1 cellular context compared by ENCODE assay signal in the genomic region with DNA sequence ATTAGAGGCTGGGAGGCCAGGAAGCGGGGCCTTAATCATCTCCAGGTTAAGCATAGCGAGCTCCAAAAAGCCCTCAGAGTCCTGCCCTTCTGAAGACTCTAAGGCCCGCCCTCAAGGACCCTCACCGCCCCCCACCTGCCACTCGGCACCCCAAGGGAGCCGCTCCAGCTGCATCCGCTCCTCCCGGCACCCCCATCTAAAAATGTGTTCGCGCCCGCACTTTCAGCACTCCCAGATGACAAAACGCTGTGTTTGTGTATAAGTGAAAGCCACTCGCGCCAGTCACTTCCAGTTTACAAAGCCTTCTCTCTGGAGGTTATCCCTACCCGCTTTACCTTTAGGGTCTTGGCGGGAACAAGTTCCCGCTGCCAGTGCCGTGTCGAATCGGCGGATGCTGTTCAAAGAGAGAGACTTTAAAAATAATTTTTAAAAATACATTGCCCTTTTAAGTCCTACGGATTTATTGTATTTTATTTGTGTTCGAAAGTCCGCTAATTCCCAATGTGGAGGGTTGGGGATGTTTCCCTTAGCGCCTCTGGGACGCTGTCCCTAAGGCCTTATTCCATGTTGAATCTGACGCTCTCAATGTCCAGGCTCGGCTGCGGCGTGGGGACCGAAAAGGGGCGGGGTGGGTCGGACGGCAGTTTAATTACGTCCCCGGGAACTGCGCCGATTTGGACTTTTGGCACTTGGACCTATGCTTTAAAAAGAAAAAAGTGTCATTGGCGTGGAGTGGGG.
TF ChIP-seq lines count a peak whose summit lies in the region.

Gene DCLRE1A (minus strand): TSS at position 64 of the 738 bp plus-strand sequence. CDS start 900 bp downstream, outside the sequence.
A gene with protein sequence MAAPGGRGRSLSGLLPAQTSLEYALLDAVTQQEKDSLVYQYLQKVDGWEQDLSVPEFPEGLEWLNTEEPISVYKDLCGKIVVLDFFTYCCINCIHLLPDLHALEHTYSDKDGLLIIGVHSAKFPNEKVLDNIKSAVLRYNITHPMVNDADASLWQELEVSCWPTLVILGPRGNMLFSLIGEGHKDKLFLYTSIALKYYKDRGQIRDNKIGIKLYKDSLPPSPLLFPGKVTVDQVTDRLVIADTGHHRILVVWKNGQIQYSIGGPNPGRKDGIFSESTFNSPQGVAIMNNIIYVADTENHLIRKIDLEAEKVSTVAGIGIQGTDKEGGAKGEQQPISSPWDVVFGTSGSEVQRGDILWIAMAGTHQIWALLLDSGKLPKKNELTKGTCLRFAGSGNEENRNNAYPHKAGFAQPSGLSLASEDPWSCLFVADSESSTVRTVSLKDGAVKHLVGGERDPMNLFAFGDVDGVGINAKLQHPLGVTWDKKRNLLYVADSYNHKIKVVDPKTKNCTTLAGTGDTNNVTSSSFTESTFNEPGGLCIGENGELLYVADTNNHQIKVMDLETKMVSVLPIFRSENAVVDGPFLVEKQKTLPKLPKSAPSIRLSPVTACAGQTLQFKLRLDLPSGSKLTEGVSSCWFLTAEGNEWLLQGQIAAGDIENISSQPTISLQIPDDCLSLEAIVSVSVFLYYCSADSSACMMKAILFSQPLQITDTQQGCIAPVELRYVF (plus strand): TSS at position 643 of the 738 bp plus-strand sequence. CDS start 212 bp downstream, outside the sequence.

TF ChIP-seq in HEK293, 187 proteins besides CTCF, POLR2A, EP300 and RAD21 (continued from another document and continues in another):
- TF ChIP-seq, protein P1, sequence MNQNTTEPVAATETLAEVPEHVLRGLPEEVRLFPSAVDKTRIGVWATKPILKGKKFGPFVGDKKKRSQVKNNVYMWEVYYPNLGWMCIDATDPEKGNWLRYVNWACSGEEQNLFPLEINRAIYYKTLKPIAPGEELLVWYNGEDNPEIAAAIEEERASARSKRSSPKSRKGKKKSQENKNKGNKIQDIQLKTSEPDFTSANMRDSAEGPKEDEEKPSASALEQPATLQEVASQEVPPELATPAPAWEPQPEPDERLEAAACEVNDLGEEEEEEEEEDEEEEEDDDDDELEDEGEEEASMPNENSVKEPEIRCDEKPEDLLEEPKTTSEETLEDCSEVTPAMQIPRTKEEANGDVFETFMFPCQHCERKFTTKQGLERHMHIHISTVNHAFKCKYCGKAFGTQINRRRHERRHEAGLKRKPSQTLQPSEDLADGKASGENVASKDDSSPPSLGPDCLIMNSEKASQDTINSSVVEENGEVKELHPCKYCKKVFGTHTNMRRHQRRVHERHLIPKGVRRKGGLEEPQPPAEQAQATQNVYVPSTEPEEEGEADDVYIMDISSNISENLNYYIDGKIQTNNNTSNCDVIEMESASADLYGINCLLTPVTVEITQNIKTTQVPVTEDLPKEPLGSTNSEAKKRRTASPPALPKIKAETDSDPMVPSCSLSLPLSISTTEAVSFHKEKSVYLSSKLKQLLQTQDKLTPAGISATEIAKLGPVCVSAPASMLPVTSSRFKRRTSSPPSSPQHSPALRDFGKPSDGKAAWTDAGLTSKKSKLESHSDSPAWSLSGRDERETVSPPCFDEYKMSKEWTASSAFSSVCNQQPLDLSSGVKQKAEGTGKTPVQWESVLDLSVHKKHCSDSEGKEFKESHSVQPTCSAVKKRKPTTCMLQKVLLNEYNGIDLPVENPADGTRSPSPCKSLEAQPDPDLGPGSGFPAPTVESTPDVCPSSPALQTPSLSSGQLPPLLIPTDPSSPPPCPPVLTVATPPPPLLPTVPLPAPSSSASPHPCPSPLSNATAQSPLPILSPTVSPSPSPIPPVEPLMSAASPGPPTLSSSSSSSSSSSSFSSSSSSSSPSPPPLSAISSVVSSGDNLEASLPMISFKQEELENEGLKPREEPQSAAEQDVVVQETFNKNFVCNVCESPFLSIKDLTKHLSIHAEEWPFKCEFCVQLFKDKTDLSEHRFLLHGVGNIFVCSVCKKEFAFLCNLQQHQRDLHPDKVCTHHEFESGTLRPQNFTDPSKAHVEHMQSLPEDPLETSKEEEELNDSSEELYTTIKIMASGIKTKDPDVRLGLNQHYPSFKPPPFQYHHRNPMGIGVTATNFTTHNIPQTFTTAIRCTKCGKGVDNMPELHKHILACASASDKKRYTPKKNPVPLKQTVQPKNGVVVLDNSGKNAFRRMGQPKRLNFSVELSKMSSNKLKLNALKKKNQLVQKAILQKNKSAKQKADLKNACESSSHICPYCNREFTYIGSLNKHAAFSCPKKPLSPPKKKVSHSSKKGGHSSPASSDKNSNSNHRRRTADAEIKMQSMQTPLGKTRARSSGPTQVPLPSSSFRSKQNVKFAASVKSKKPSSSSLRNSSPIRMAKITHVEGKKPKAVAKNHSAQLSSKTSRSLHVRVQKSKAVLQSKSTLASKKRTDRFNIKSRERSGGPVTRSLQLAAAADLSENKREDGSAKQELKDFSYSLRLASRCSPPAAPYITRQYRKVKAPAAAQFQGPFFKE (tag by site-specific recombination; IDR thresholded peaks at IDR 0.05; ENCODE audit: borderline replicate concordance): no peak
- no peak for TF ChIP-seq ZNF248 (tag by site-specific recombination; IDR thresholded peaks at IDR 0.05)
- no peak for TF ChIP-seq GLI2 (tag by site-specific recombination; IDR thresholded peaks at IDR 0.05; ENCODE audit: borderline replicate concordance, low read depth)
- no peak for TF ChIP-seq ZNF560 (tag by site-specific recombination; IDR thresholded peaks at IDR 0.05; ENCODE audit: borderline replicate concordance)
- no peak for TF ChIP-seq EGR2 (tag by site-specific recombination; IDR thresholded peaks at IDR 0.05; ENCODE audit: low read depth)
- 0 out of 2 replicates have a peak, but pooled peaks have one; percentile 64 for TF ChIP-seq ZSCAN23 (tag by site-specific recombination; IDR thresholded peaks at IDR 0.05)
- TF ChIP-seq ZNF416 (tag by site-specific recombination; IDR thresholded peaks at IDR 0.05): no peak
- TF ChIP-seq ZNF513 (tag by site-specific recombination; IDR thresholded peaks at IDR 0.05): 0 out of 2 replicates have a peak, but pooled peaks have one; percentile 19
- peak; percentile 22; the same call in 1 of the 2 replicates for TF ChIP-seq ZNF629 (tag by site-specific recombination; IDR thresholded peaks at IDR 0.05)
- peak; percentile 30; the same call in 1 of the 2 replicates for TF ChIP-seq MZF1 (tag by site-specific recombination; IDR thresholded peaks at IDR 0.05; ENCODE audit: borderline replicate concordance)
- TF ChIP-seq TCF7L2 (IDR thresholded peaks at IDR 0.05; ENCODE audit: borderline replicate concordance, low read depth, low read length): peak; percentile 27; the same call in 1 of the 2 replicates
- no peak for TF ChIP-seq ATF2 (tag by site-specific recombination; IDR thresholded peaks at IDR 0.05; ENCODE audit: low read depth)
- TF ChIP-seq ZNF23 (tag by site-specific recombination; IDR thresholded peaks at IDR 0.05; ENCODE audit: borderline replicate concordance): no peak
- TF ChIP-seq ZNF184 (tag by site-specific recombination; IDR thresholded peaks at IDR 0.05): no peak
- TF ChIP-seq ZBTB21 (tag by site-specific recombination; IDR thresholded peaks at IDR 0.05): 0 out of 2 replicates have a peak, but pooled peaks have one; percentile 20
- TF ChIP-seq ZSCAN30 (tag by site-specific recombination; IDR thresholded peaks at IDR 0.05): no peak; the same call in 1 of the 2 replicates
- TF ChIP-seq, protein P2, sequence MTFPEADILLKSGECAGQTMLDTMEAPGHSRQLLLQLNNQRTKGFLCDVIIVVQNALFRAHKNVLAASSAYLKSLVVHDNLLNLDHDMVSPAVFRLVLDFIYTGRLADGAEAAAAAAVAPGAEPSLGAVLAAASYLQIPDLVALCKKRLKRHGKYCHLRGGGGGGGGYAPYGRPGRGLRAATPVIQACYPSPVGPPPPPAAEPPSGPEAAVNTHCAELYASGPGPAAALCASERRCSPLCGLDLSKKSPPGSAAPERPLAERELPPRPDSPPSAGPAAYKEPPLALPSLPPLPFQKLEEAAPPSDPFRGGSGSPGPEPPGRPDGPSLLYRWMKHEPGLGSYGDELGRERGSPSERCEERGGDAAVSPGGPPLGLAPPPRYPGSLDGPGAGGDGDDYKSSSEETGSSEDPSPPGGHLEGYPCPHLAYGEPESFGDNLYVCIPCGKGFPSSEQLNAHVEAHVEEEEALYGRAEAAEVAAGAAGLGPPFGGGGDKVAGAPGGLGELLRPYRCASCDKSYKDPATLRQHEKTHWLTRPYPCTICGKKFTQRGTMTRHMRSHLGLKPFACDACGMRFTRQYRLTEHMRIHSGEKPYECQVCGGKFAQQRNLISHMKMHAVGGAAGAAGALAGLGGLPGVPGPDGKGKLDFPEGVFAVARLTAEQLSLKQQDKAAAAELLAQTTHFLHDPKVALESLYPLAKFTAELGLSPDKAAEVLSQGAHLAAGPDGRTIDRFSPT (tag by site-specific recombination; IDR thresholded peaks at IDR 0.05): peak; percentile 55
- TF ChIP-seq, protein P3, sequence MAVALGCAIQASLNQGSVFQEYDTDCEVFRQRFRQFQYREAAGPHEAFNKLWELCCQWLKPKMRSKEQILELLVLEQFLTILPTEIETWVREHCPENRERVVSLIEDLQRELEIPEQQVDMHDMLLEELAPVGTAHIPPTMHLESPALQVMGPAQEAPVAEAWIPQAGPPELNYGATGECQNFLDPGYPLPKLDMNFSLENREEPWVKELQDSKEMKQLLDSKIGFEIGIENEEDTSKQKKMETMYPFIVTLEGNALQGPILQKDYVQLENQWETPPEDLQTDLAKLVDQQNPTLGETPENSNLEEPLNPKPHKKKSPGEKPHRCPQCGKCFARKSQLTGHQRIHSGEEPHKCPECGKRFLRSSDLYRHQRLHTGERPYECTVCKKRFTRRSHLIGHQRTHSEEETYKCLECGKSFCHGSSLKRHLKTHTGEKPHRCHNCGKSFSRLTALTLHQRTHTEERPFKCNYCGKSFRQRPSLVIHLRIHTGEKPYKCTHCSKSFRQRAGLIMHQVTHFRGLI (tag by site-specific recombination; IDR thresholded peaks at IDR 0.05): peak; percentile 18; the same call in 1 of the 2 replicates
- TF ChIP-seq ZNF2 (tag by site-specific recombination; IDR thresholded peaks at IDR 0.05): peak; percentile 57
- TF ChIP-seq, protein P4, sequence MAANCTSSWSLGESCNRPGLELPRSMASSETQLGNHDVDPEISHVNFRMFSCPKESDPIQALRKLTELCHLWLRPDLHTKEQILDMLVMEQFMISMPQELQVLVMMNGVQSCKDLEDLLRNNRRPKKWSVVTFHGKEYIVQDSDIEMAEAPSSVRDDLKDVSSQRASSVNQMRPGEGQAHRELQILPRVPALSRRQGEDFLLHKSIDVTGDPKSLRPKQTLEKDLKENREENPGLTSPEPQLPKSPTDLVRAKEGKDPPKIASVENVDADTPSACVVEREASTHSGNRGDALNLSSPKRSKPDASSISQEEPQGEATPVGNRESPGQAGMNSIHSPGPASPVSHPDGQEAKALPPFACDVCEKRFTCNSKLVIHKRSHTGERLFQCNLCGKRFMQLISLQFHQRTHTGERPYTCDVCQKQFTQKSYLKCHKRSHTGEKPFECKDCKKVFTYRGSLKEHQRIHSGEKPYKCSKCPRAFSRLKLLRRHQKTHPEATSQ (tag by site-specific recombination; IDR thresholded peaks at IDR 0.05): no peak
- no peak for TF ChIP-seq AEBP2 (tag by site-specific recombination; IDR thresholded peaks at IDR 0.05; ENCODE audit: borderline replicate concordance)
- TF ChIP-seq ZNF175 (tag by site-specific recombination; IDR thresholded peaks at IDR 0.05): no peak
- TF ChIP-seq ZFHX2 (tag by site-specific recombination; conservative IDR thresholded peaks at IDR 0.05): 0 out of 2 replicates have a peak, but pooled peaks have one; percentile 24
- TF ChIP-seq, protein P5, sequence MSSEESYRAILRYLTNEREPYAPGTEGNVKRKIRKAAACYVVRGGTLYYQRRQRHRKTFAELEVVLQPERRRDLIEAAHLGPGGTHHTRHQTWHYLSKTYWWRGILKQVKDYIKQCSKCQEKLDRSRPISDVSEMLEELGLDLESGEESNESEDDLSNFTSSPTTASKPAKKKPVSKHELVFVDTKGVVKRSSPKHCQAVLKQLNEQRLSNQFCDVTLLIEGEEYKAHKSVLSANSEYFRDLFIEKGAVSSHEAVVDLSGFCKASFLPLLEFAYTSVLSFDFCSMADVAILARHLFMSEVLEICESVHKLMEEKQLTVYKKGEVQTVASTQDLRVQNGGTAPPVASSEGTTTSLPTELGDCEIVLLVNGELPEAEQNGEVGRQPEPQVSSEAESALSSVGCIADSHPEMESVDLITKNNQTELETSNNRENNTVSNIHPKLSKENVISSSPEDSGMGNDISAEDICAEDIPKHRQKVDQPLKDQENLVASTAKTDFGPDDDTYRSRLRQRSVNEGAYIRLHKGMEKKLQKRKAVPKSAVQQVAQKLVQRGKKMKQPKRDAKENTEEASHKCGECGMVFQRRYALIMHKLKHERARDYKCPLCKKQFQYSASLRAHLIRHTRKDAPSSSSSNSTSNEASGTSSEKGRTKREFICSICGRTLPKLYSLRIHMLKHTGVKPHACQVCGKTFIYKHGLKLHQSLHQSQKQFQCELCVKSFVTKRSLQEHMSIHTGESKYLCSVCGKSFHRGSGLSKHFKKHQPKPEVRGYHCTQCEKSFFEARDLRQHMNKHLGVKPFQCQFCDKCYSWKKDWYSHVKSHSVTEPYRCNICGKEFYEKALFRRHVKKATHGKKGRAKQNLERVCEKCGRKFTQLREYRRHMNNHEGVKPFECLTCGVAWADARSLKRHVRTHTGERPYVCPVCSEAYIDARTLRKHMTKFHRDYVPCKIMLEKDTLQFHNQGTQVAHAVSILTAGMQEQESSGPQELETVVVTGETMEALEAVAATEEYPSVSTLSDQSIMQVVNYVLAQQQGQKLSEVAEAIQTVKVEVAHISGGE (tag by site-specific recombination; conservative IDR thresholded peaks at IDR 0.05; ENCODE audit: low read depth): peak; percentile 78
- no peak for TF ChIP-seq ZSCAN16 (tag by site-specific recombination; IDR thresholded peaks at IDR 0.05)
